In the genomic region with DNA sequence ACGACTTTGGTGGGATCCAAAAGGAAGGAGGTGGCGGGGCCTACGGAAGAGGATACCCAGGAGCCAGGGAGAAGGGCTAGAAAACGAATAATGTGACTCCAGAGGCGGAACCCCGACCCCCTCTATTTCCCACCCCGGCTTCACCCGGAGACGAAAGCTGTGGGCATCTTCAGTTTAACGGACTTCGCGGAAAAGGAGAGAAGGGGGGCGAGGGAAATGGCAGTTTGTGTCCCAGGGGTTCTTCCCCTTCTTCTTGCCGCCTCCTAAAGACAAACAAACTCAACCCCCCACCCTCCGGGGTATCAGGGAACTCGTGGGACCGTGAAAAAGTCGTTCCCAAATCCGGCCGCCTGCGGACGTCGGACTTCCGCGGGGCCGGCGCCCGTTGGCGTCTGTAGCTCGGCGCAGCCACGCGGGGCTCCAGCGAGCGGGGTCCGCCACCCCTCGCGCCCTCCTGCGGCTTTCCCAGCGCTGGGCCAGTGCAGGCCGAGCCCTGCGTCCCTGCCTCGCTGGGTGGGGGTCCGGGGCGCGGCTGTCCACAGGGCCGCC, we compare ENCODE assay signal across 8 cellular contexts. TPM values are rescaled to one million over a fixed set of nuclear protein-coding genes. Genes with fewer than 3 reads are reported as not detected.
A peak's percentile ranks its signal among the peaks of the same experiment; 100 is the strongest.
DNase-seq lines count a peak whose midpoint lies in the region; ATAC-seq and TF ChIP-seq lines count a peak whose summit lies in the region.

No MANE protein-coding gene starts in this region.

- peak; percentile 29 to 66 for DNase-seq in cardiac muscle cell (ENCODE audit: low read depth in 1 of 2, low spot score in 1 of 2)
- DNase-seq in Right ventricle myocardium inferior (ENCODE audit: missing footprints) = no peak
- peak; percentile 76 for DNase-seq in hepatocyte (ENCODE audit: low spot score)
- DNase-seq in spleen = no peak
- no peak for DNase-seq in NCI-H446 treated with DMSO at 0.1 percent for 48 hours (lab: John Stamatoyannopoulos, UW)
- no peak for DNase-seq in hepatic stellate cell (ENCODE audit: low spot score)

- peak overlapping the region; percentile 96 for H2AFZ ChIP-seq in hepatocyte

- H3K4me1 ChIP-seq in cardiac muscle cell (ENCODE audit: low read depth) (peaks cover 17% of the 10 kb centered on the region), HUES6 (ENCODE audit: control insufficient read depth, insufficient read depth, low read length) (peaks cover 36% of the 10 kb centered on the region), hepatocyte (ENCODE audit: insufficient read depth) (peaks cover 7% of the 10 kb centered on the region), spleen (peaks cover 25 to 63% (median 47%) of the 10 kb centered on the region in 6 donors)

- no peaks in the 10 kb centered on the region for H3K9me2 ChIP-seq in hepatocyte (replicated peaks; ENCODE audit: insufficient read depth)

- peak overlapping the region; percentile 96 for H3K4me3 Mint-ChIP-seq in activated T-helper 17 cell treated with anti-CD3 and anti-CD28 coated beads, Interleukin-2, amount 50 U/mL, for 72 hours

- peaks cover 21% of the 10 kb centered on the region for H3K27me3 Mint-ChIP-seq in activated T-helper 17 cell treated with anti-CD3 and anti-CD28 coated beads, Interleukin-2, amount 50 U/mL, for 72 hours

- H3K27ac ChIP-seq in cardiac muscle cell (peak overlapping the region; percentile 90), HUES6 (ENCODE audit: low read depth, low read length) (peak overlapping the region; percentile 87; the same call in 1 of the 2 replicates), hepatocyte (peak overlapping the region; percentile 77), spleen (peak overlapping the region in 7 of 8 donors; percentile 62 to 83 (median 80))

- peaks cover 17% of the 10 kb centered on the region for H3K4me1 Mint-ChIP-seq in activated T-helper 17 cell treated with anti-CD3 and anti-CD28 coated beads, Interleukin-2, amount 50 U/mL, for 72 hours

- H3K9me3 Mint-ChIP-seq in activated T-helper 17 cell treated with anti-CD3 and anti-CD28 coated beads, Interleukin-2, amount 50 U/mL, for 72 hours = no peaks in the 10 kb centered on the region

- H3K36me3 Mint-ChIP-seq in activated T-helper 17 cell treated with anti-CD3 and anti-CD28 coated beads, Interleukin-2, amount 50 U/mL, for 72 hours (ENCODE audit: low read depth) = peaks cover 12% of the 10 kb centered on the region

- no peaks in the 10 kb centered on the region for H3K79me2 ChIP-seq in hepatocyte

- H3K4me3 ChIP-seq in cardiac muscle cell (peak overlapping the region; percentile 22), HUES6 (ENCODE audit: low read depth, low read length) (peak overlapping the region; percentile 85), hepatocyte (peak overlapping the region; percentile 69), spleen (peak overlapping the region; percentile 42 to 79 (median 51))

- H3K9me3 ChIP-seq in cardiac muscle cell (ENCODE audit: low read depth) (no peaks in the 10 kb centered on the region), HUES6 (ENCODE audit: control insufficient read depth, insufficient read depth, low read depth, low read length) (no peaks in the 10 kb centered on the region), hepatocyte (ENCODE audit: low read depth) (no peaks in the 10 kb centered on the region), spleen (no peaks in the 10 kb centered on the region)

- ATAC-seq in Right ventricle myocardium inferior = no peak
- ATAC-seq in activated T-helper 17 cell treated with anti-CD3 and anti-CD28 coated beads, Interleukin-2, amount 50 U/mL, for 72 hours (replicated peaks) = peak; percentile 24

- no peak for TF ChIP-seq POLR2A in spleen (IDR thresholded peaks at IDR 0.05)

- H4K20me1 ChIP-seq in hepatocyte (ENCODE audit: insufficient read depth, poor library complexity, severe bottlenecking) = no peaks in the 10 kb centered on the region

- H3K27ac Mint-ChIP-seq in activated T-helper 17 cell treated with anti-CD3 and anti-CD28 coated beads, Interleukin-2, amount 50 U/mL, for 72 hours = peak overlapping the region; percentile 80

- WGBS in hepatocyte (ENCODE audit: low lambda C conversion rate, missing lambda C conversion rate) = 6% methylated on average over 41 of the region's 47 CpGs
- WGBS in spleen, 5 donors = 1 to 3% (median 2%) methylated on average over 18 to 47 of the region's 47 CpGs

- H3K36me3 ChIP-seq in cardiac muscle cell (no peaks in the 10 kb centered on the region), HUES6 (ENCODE audit: control insufficient read depth, insufficient read depth, low read length) (no peaks in the 10 kb centered on the region), hepatocyte (replicated peaks; ENCODE audit: insufficient read depth, low read depth) (no peaks in the 10 kb centered on the region), spleen (no peaks in the 10 kb centered on the region)

- H3K9ac ChIP-seq in HUES6 (ENCODE audit: low read length) = peak overlapping the region; percentile 99

- H3K27me3 ChIP-seq in cardiac muscle cell (peaks cover 30% of the 10 kb centered on the region), HUES6 (ENCODE audit: control insufficient read depth, insufficient read depth, low read length) (peaks cover 78% of the 10 kb centered on the region), hepatocyte (peaks cover 41% of the 10 kb centered on the region), spleen (replicated peaks in 1 of 7) (peaks cover 0 to 86% (median 56%) of the 10 kb centered on the region in 7 donors)

- TF ChIP-seq CTCF in cardiac muscle cell (IDR thresholded peaks at IDR 0.05; ENCODE audit: low read depth, low read length) (no peak), hepatocyte (IDR thresholded peaks at IDR 0.05; ENCODE audit: poor library complexity) (peak; percentile 28), spleen (IDR thresholded peaks at IDR 0.05 in 8 of 11, conservative IDR thresholded peaks at IDR 0.05 in 3 of 11) (peak in 2 of 11 experiments; percentile 12 to 32)

- H3K4me2 ChIP-seq in hepatocyte = peak overlapping the region; percentile 97

- intact Hi-C loops in Right ventricle myocardium inferior (cut with DNase I) (no loop called here), spleen (cut with DNase I; ENCODE audit: low total_unique reads) (no loop called here)

RNA-seq across cellular contexts. Expression of gene LEF1, which starts 3.6 kb away (rescaled TPM):
- total RNA-seq in cardiac muscle cell = 67.2 and 70.3 TPM in 2 replicates
- polyA plus RNA-seq in cardiac muscle cell = 45.8 and 69.1 TPM in 2 replicates
- 0.32 TPM for total RNA-seq in Right ventricle myocardium inferior
- 10 to 100 TPM; 73.4 to 93.4 TPM for total RNA-seq in activated T-helper 17 cell treated with anti-CD3 and anti-CD28 coated beads, Interleukin-2, amount 50 U/mL, for 72 hours
- total RNA-seq in hepatocyte = 7.5 and 8.6 TPM in 2 replicates
- polyA plus RNA-seq in hepatocyte = 7.6 and 10.4 TPM in 2 replicates
- 10 to 100 TPM; 18.6 to 55.4 (median 34.7) TPM for total RNA-seq in spleen
- 10 to 100 TPM in 1 of 3 donors, 1 to 10 TPM in 2; 7.8 to 27.9 (median 9.7) TPM for polyA plus RNA-seq in spleen

Comparison
In these comparisons a context has a peak if more than half of its experiments do, and no peak if none do; other contexts are left out.
1. DNase-seq: peak in cardiac muscle cell (2 of 2) and hepatocyte (single experiment); none in Right ventricle myocardium inferior (single experiment), spleen (single experiment), NCI-H446 treated with DMSO at 0.1 percent for 48 hours (single experiment) and hepatic stellate cell (single experiment).
2. H3K4me3 ChIP-seq: peak in every context shown above with its lines; median percentile 85 in HUES6; 69 in hepatocyte; 51 in spleen; 22 in cardiac muscle cell.
3. Peak in every context shown above with its lines, with median percentiles within 50 percentile points of each other: H3K27ac ChIP-seq.